In genomic region chr9:116087246-116087645, GRCh38 we compare ENCODE assay signal across 12 cellular contexts.
DNase-seq lines count a peak whose midpoint lies in the region; ATAC-seq, FAIRE-seq and TF ChIP-seq lines count a peak whose summit lies in the region.
"Had no signal": no experiment of that assay in that cellular context is flagged by ENCODE, and none has a peak within 500 bp of the region (broad histone marks: within the 10 kb centered on the region; RNA-seq: fewer than 3 reads in every experiment).

No MANE protein-coding gene starts in this region.

- ATAC-seq in foreskin keratinocyte, result peak; percentile 57
- ATAC-seq in sciatic nerve, result peak; percentile 49
- ATAC-seq in GM18870 (IDR thresholded peaks at IDR 0.05; ENCODE audit: unreplicated experiment), result no peak
- no peak for ATAC-seq in GM18861 (IDR thresholded peaks at IDR 0.05; ENCODE audit: unreplicated experiment)

- no peak for TF ChIP-seq POLR2A in GM12891 (IDR thresholded peaks at IDR 0.05; ENCODE audit: low read depth, low read length)
- no peak for TF ChIP-seq POLR2A in H54 (IDR thresholded peaks at IDR 0.05; ENCODE audit: low read depth, low read length)

- H3K27me3 ChIP-seq in foreskin keratinocyte, result no peaks in the 10 kb centered on the region

- H3K4me1 ChIP-seq in foreskin keratinocyte, result peaks cover 20% of the 10 kb centered on the region
- H3K4me1 ChIP-seq: parathyroid adenoma had no signal

- H3K27ac ChIP-seq in foreskin keratinocyte, result peak overlapping the region; percentile 91
- H3K27ac ChIP-seq: parathyroid adenoma had no signal

- intact Hi-C loops in sciatic nerve (cut with DNase I), result no loop called here

- no peak for TF ChIP-seq CTCF in foreskin keratinocyte (conservative IDR thresholded peaks at IDR 0.05)

- no peak for DNase-seq in GM12891 (ENCODE audit: insufficient read length, low spot score)
- peak; percentile 59 for DNase-seq in OCI-M1 (lab: John Stamatoyannopoulos, UW)
- DNase-seq in foreskin keratinocyte, result peak in 1 of 2 donors; percentile 59
- no peak for DNase-seq in sciatic nerve (ENCODE audit: low spot score)
- DNase-seq in H54 (ENCODE audit: insufficient read length, low spot score), result no peak
- no peak for DNase-seq in stimulated activated CD4-positive, alpha-beta T cell treated with anti-CD3 and anti-CD28 coated beads, Interleukin-2, amount 100 ng/mL, for 24 hours
- DNase-seq: activated B cell treated with CpG ODN at 0.5 μM for 24 hours, glutamatergic neuron, NCI-H446 had no signal

- no peak for FAIRE-seq in GM12891 (lab: Jason Lieb, UNC)
- no peak for FAIRE-seq in H54 (lab: Jason Lieb, UNC)

TF ChIP-seq in GM12891, 5 proteins besides CTCF, POLR2A, EP300 and RAD21:
- peak; percentile 23; the same call in 1 of the 2 replicates for TF ChIP-seq SPI1 (IDR thresholded peaks at IDR 0.05; ENCODE audit: low read depth, low read length)
- TF ChIP-seq POU2F2 (IDR thresholded peaks at IDR 0.05; ENCODE audit: low read depth, low read length), result no peak

Comparison
In these comparisons a context has a peak if more than half of its experiments do, and no peak if none do; other contexts are left out.
1. ATAC-seq: peak in foreskin keratinocyte (single experiment) and sciatic nerve (single experiment); none in GM18870 (single experiment) and GM18861 (single experiment).